Comparison of ENCODE assay signal across 8 cellular contexts in the genomic region with DNA sequence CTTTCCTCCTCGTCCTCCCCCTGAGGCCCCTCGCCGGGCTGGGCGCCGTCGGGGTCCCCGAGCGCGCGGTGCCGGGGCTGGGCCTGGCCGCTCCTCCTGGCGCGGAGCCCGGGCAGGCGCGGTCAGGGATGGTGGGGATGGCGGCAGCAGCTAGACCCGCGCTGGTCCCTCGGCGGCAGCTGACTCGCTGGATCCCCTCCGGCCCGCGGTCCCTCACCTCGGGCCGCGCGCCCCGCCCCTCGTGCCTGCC. TPM values are rescaled to one million over a fixed set of nuclear protein-coding genes. Genes with fewer than 3 reads are reported as not detected.
DNase-seq lines count a peak whose midpoint lies in the region; ATAC-seq, FAIRE-seq and TF ChIP-seq lines count a peak whose summit lies in the region.

A gene with protein sequence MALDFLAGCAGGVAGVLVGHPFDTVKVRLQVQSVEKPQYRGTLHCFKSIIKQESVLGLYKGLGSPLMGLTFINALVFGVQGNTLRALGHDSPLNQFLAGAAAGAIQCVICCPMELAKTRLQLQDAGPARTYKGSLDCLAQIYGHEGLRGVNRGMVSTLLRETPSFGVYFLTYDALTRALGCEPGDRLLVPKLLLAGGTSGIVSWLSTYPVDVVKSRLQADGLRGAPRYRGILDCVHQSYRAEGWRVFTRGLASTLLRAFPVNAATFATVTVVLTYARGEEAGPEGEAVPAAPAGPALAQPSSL (minus strand): TSS at position 189 of the 250 bp plus-strand sequence. CDS start 212 bp downstream, outside the sequence.

- intact Hi-C loops in Right ventricle myocardium superior (cut with DNase I): no loop called here

- H3K27me3 ChIP-seq in WERI-Rb-1 (ENCODE audit: insufficient read depth, low read depth, severe bottlenecking): no peaks in the 10 kb centered on the region

- TF ChIP-seq CTCF in WERI-Rb-1 (IDR thresholded peaks at IDR 0.05; ENCODE audit: low read depth, low read length): no peak

- ATAC-seq in Right ventricle myocardium superior (ENCODE audit: poor library complexity) (no peak), GM18511 (IDR thresholded peaks at IDR 0.05; ENCODE audit: unreplicated experiment) (no peak), HG03175 (IDR thresholded peaks at IDR 0.05; ENCODE audit: unreplicated experiment) (no peak)

- peak within 1 kb of the TSS; percentile 95 for H3K4me3 ChIP-seq in WERI-Rb-1 (ENCODE audit: low read depth, low read length)

- no peaks in the 10 kb centered on the region for H3K9me3 ChIP-seq in WERI-Rb-1 (ENCODE audit: severe bottlenecking)

- peak; percentile 44; the same call in 1 of the 2 replicates for TF ChIP-seq POLR2A in GM12892 (IDR thresholded peaks at IDR 0.05; ENCODE audit: low read depth, low read length)

- H3K27ac ChIP-seq in WERI-Rb-1: peak within 1 kb of the TSS; percentile 83

- peaks cover 12% of the 10 kb centered on the region for H3K36me3 ChIP-seq in WERI-Rb-1

- no peak for FAIRE-seq in GM12892 (lab: Jason Lieb, UNC)

- DNase-seq in GM12892 (ENCODE audit: insufficient read length): no peak
- DNase-seq in WERI-Rb-1: no peak
- no peak for DNase-seq in Right ventricle myocardium superior
- DNase-seq in pulmonary artery endothelial cell (ENCODE audit: low read depth, low spot score): no peak
- no peak for DNase-seq in NCI-H2171 treated with DMSO at 0.1 percent for 48 hours (lab: John Stamatoyannopoulos, UW)
- no peak for DNase-seq in medulla oblongata (ENCODE audit: extremely low spot score)

RNA-seq across cellular contexts. Expression of the gene that starts here (rescaled TPM):
- 9.7 TPM for polyA plus RNA-seq in GM12892 (2012; ENCODE audit: missing spikeins)
- total RNA-seq in Right ventricle myocardium superior (17.6 TPM), pulmonary artery endothelial cell (36.1 and 52.6 TPM in 2 replicates)
